Comparison of ENCODE assay signal across 19 cellular contexts in the genomic region with DNA sequence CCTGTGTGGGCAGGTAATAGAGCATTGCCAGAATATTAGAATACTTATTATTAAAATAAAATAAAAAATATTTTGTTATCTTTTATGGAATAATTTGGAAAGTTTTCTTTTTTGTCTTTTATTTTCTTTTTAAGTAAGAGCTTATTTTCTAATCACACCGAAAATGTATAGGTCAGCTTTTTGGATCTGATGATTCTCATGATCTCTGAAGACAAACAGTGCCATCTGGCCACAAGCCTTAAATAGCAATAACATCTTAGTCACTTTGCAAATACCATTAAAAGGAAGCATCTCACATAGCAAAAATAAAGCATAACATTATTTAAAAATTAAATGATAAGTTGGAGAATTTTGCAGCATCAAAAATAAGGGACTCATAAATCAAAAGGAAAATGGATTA.
"Had no signal": no experiment of that assay in that cellular context is flagged by ENCODE, and none has a peak within 500 bp of the region (broad histone marks: within the 10 kb centered on the region; RNA-seq: fewer than 3 reads in every experiment).

No MANE protein-coding gene starts in this region.

- H3K36me3 ChIP-seq: adrenal gland, gastroesophageal sphincter, heart left ventricle, thyroid gland had no signal

- H3K4me3 ChIP-seq: adrenal gland, gastroesophageal sphincter, heart left ventricle, thyroid gland had no signal

- H3K4me1 ChIP-seq: adrenal gland, gastroesophageal sphincter, heart left ventricle, thyroid gland had no signal

- DNase-seq: activated CD4-positive, alpha-beta T cell treated with anti-CD3 and anti-CD28 coated beads, Interleukin-2, amount 50 U/mL, for 4 hours; activated gamma-delta T cell treated with Interleukin-2 at 50 U/mL for 16 hours; adrenal gland; cerebellar nuclear complex; cortex of kidney; erythroblast; heart left ventricle; kidney glomerular epithelial cell; left ventricle myocardium superior; occipital lobe; posterior cingulate gyrus; stimulated activated CD4-positive, alpha-beta T cell treated with anti-CD3 and anti-CD28 coated beads, Interleukin-12 subunit alpha, Interleukin-12 subunit beta, amount 100 ng/mL, for 4 hours; stimulated activated CD4-positive, alpha-beta T cell treated with anti-CD3 and anti-CD28 coated beads, Interleukin-1b, Interleukin-23, amount 100 ng/mL, for 48 hours; stimulated activated naive CD4-positive, alpha-beta T cell treated with Interleukin-2 at 50 U/mL for 16 hours; thyroid gland had no signal

- FAIRE-seq: astrocyte, bronchial epithelial cell, endometrium had no signal

- H3K27me3 ChIP-seq: adrenal gland, gastroesophageal sphincter had no signal

- H3K27ac ChIP-seq: adrenal gland, gastroesophageal sphincter, heart left ventricle, thyroid gland had no signal
